In the genomic region with DNA sequence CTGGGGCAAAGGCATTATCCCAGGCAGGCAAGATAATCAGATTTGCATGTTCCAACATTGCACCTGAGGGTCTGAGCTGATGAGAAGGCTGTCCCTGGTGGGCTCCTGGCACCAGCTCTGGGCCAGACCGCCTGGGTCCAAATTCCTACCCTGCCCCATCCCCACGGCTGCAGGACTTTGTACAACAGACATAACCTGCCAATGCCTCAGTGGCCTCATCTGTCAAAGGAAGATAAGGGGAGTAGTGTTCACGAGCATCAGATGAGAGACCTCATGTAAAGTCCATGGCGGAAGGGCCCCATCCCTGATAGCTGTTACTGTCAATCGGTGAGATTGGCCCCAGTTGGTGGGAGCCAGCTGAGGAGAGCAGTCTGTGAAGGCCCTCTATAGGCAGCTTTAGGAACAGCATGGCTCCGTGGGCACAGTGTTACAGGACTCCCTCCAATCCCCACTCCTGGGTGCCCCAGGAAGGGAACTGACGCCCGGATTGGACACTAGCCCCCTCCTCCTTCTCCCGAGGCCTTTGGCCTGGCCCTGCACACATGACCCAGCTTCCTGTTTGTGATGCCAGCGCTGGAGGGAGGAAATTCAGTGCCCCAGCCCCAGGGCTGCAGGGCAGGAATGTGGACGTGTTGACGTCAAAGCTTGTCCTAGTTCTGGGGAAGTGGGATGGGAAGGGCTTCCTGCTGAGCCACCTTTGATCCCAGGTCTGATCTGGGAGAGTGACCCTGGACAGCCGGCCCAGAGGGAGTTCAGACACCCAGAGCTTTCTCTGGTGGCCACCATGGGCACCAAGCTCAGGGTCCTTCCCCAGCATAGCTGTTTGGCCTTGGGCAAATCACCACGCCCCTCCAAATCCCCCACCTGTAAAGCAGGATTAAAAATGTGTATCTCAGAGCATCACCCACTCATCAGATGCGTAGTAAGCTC, we compare ENCODE assay signal across 9 cellular contexts. TPM values are rescaled to one million over a fixed set of nuclear protein-coding genes. Genes with fewer than 3 reads are reported as not detected.
A peak's percentile ranks its signal among the peaks of the same experiment; 100 is the strongest.
DNase-seq lines count a peak whose midpoint lies in the region; ATAC-seq and TF ChIP-seq lines count a peak whose summit lies in the region.
"Had no signal": no experiment of that assay in that cellular context is flagged by ENCODE, and none has a peak within 500 bp of the region (broad histone marks: within the 10 kb centered on the region; RNA-seq: fewer than 3 reads in every experiment).

No MANE protein-coding gene starts in this region.

- H3K4me1 Mint-ChIP-seq in IgD-negative memory B cell: peaks cover 3 to 11% (median 6%) of the 10 kb centered on the region in 3 donors

- H3K27ac ChIP-seq in cardiac muscle cell (no peak overlapping the region), prostate gland (peak overlapping the region; percentile 29 to 35)

- H3K27ac Mint-ChIP-seq in IgD-negative memory B cell: peak overlapping the region in 2 of 3 donors; percentile 19 to 22
- H3K27ac Mint-ChIP-seq: activated naive CD8-positive, alpha-beta T cell had no signal

- no peaks in the 10 kb centered on the region for H3K4me1 ChIP-seq in cardiac muscle cell (ENCODE audit: low read depth)
- no peaks in the 10 kb centered on the region for H3K4me1 ChIP-seq in prostate gland (replicated peaks)

- no peaks in the 10 kb centered on the region for H3K36me3 Mint-ChIP-seq in IgD-negative memory B cell
- H3K36me3 Mint-ChIP-seq: activated naive CD8-positive, alpha-beta T cell had no signal

- H3K4me3 ChIP-seq in cardiac muscle cell: no peak overlapping the region
- no peak overlapping the region for H3K4me3 ChIP-seq in prostate gland

- no peaks in the 10 kb centered on the region for H3K36me3 ChIP-seq in cardiac muscle cell
- H3K36me3 ChIP-seq in prostate gland: no peaks in the 10 kb centered on the region

- no peaks in the 10 kb centered on the region for H3K9me3 ChIP-seq in cardiac muscle cell (ENCODE audit: low read depth)
- no peaks in the 10 kb centered on the region for H3K9me3 ChIP-seq in prostate gland

- H3K9me3 Mint-ChIP-seq in IgD-negative memory B cell: no peaks in the 10 kb centered on the region

- TF ChIP-seq CTCF in cardiac muscle cell (IDR thresholded peaks at IDR 0.05; ENCODE audit: low read depth, low read length) (peak; percentile 88), prostate gland (IDR thresholded peaks at IDR 0.05) (peak; percentile 60 to 85 (median 76))

- peaks cover 23% of the 10 kb centered on the region for H3K27me3 Mint-ChIP-seq in IgD-negative memory B cell
- H3K27me3 Mint-ChIP-seq: activated naive CD8-positive, alpha-beta T cell had no signal

- peaks cover 27% of the 10 kb centered on the region for H3K27me3 ChIP-seq in cardiac muscle cell
- H3K27me3 ChIP-seq in prostate gland (replicated peaks; ENCODE audit: insufficient read depth): no peaks in the 10 kb centered on the region

- H3K4me3 Mint-ChIP-seq in IgD-negative memory B cell: no peak overlapping the region
- H3K4me3 Mint-ChIP-seq: activated naive CD8-positive, alpha-beta T cell had no signal

- ATAC-seq in GM19438 (IDR thresholded peaks at IDR 0.05; ENCODE audit: low read depth, unreplicated experiment): peak; percentile 75

- 30% methylated on average over 15 of the region's 15 CpGs for WGBS in prostate gland

- intact Hi-C loops in prostate gland (cut with DNase I): loop anchor here (10.0 kb wide), 1 partner anchor 570 kb away; no protein-coding TSS in a partner anchor

- TF ChIP-seq POLR2A in prostate gland (IDR thresholded peaks at IDR 0.05): no peak

- DNase-seq in CMK (ENCODE audit: low read depth) (peak; percentile 27), SKM-1 (lab: John Stamatoyannopoulos, UW; ENCODE audit: unreplicated experiment) (peak; percentile 20), cardiac muscle cell (ENCODE audit: low read depth in 1 of 2, low spot score in 1 of 2) (peak; percentile 76 to 78), prostate gland (ENCODE audit: low spot score) (peak; percentile 60), ureter (ENCODE audit: low spot score) (peak; percentile 73)
- peak; percentile 23 for DNase-seq in activated naive CD8-positive, alpha-beta T cell treated with anti-CD3 and anti-CD28 coated beads, Interleukin-2, amount 50 U/mL, for 16 hours (ENCODE audit: low read depth, low spot score)

RNA-seq across cellular contexts. Expression of gene DUSP1, which starts 56.2 kb away (rescaled TPM):
- 705 TPM for polyA plus RNA-seq in IgD-negative memory B cell
- total RNA-seq in cardiac muscle cell: 38.7 and 49.4 TPM in 2 replicates
- 27.1 and 32.2 TPM in 2 replicates for polyA plus RNA-seq in cardiac muscle cell
- total RNA-seq in prostate gland: 100 to 1,000 TPM; 559 to 659 TPM
- total RNA-seq in ureter: 84.2 TPM

Comparison
In these comparisons a context has a peak if more than half of its experiments do, and no peak if none do; other contexts are left out.
1. DNase-seq: peak in every context shown above with its lines; median percentile 77 in cardiac muscle cell; 73 in ureter; 60 in prostate gland; 27 in CMK; 23 in activated naive CD8-positive, alpha-beta T cell treated with anti-CD3 and anti-CD28 coated beads, Interleukin-2, amount 50 U/mL, for 16 hours; 20 in SKM-1.